18 cellular contexts compared by ENCODE assay signal in the genomic region with DNA sequence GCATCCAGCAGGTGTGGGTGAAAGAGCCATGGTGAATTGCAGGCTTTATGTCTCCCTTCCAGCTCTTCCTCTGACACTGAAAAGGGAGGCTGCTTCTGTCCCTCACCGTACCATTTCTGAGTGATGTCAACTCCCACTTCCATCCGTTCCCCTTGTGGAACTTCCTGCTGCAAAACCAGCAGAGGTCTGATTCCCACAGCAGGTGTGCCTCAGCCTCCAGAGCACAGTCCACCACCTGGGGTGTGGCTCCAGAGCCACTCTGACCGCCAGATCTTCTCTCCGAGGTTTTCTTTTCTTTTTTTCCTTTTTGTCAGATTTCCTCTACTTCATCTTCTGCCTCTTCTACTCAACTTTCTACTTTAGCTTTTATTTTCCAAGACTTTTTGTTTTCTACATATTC.
"Had no signal": no experiment of that assay in that cellular context is flagged by ENCODE, and none has a peak within 500 bp of the region (broad histone marks: within the 10 kb centered on the region; RNA-seq: fewer than 3 reads in every experiment).

No MANE protein-coding gene starts in this region.

- H3K9me3 Mint-ChIP-seq: activated CD4-positive, alpha-beta memory T cell treated with anti-CD3 and anti-CD28 coated beads for 36 hours; activated naive CD8-positive, alpha-beta T cell treated with anti-CD3 and anti-CD28 coated beads, Interleukin-2, amount 50 U/mL, for 24 hours had no signal

- H3K4me1 Mint-ChIP-seq: activated naive CD8-positive, alpha-beta T cell treated with anti-CD3 and anti-CD28 coated beads, Interleukin-2, amount 50 U/mL, for 24 hours; nephron; stimulated activated naive CD8-positive, alpha-beta T cell treated with anti-CD3 and anti-CD28 coated beads, Interleukin-15, amount 100 ng/mL, for 72 hours had no signal

- FAIRE-seq: colon had no signal

- H3K4me1 ChIP-seq: ascending aorta, psoas muscle, testis had no signal

- DNase-seq: activated CD4-positive, alpha-beta memory T cell treated with anti-CD3 and anti-CD28 coated beads for 36 hours; activated CD8-positive, alpha-beta memory T cell treated with anti-CD3 and anti-CD28 coated beads, Interleukin-2, amount 50 U/mL, for 4 hours; activated naive CD4-positive, alpha-beta T cell; activated naive CD8-positive, alpha-beta T cell treated with anti-CD3 and anti-CD28 coated beads, Interleukin-2, amount 50 U/mL, for 24 hours; activated T-cell treated with anti-CD3 and anti-CD28 coated beads, Interleukin-2, amount 50 U/mL, for 72 hours; effector CD4-positive, alpha-beta T cell; sigmoid colon; stimulated activated CD4-positive, alpha-beta T cell treated with anti-CD3 and anti-CD28 coated beads, Interleukin-4, amount 100 ng/mL, for 1 hour; stimulated activated CD8-positive, alpha-beta memory T cell treated with anti-CD3 and anti-CD28 coated beads, Interleukin-4, amount 100 ng/mL, for 48 hours; stimulated activated naive CD8-positive, alpha-beta T cell treated with anti-CD3 and anti-CD28 coated beads, Interleukin-15, amount 100 ng/mL, for 72 hours; testis had no signal

- H3K27me3 Mint-ChIP-seq: activated CD4-positive, alpha-beta memory T cell treated with anti-CD3 and anti-CD28 coated beads for 36 hours; activated naive CD8-positive, alpha-beta T cell treated with anti-CD3 and anti-CD28 coated beads, Interleukin-2, amount 50 U/mL, for 24 hours; stimulated activated naive CD8-positive, alpha-beta T cell treated with anti-CD3 and anti-CD28 coated beads, Interleukin-15, amount 100 ng/mL, for 72 hours had no signal

- H3K27ac Mint-ChIP-seq: activated CD4-positive, alpha-beta memory T cell treated with anti-CD3 and anti-CD28 coated beads for 36 hours; activated naive CD8-positive, alpha-beta T cell treated with anti-CD3 and anti-CD28 coated beads, Interleukin-2, amount 50 U/mL, for 24 hours; activated T-cell treated with anti-CD3 and anti-CD28 coated beads, Interleukin-2, amount 50 U/mL, for 72 hours; nephron had no signal

- H3K9me3 ChIP-seq: psoas muscle, sigmoid colon, testis, vagina had no signal

- H3K27me3 ChIP-seq: ascending aorta, cardiac muscle cell, sigmoid colon, testis, vagina had no signal

- H3K4me3 Mint-ChIP-seq: activated CD4-positive, alpha-beta memory T cell treated with anti-CD3 and anti-CD28 coated beads for 36 hours; activated naive CD8-positive, alpha-beta T cell treated with anti-CD3 and anti-CD28 coated beads, Interleukin-2, amount 50 U/mL, for 24 hours; activated T-cell treated with anti-CD3 and anti-CD28 coated beads, Interleukin-2, amount 50 U/mL, for 72 hours; nephron; stimulated activated naive CD8-positive, alpha-beta T cell treated with anti-CD3 and anti-CD28 coated beads, Interleukin-15, amount 100 ng/mL, for 72 hours had no signal

- H3K27ac ChIP-seq: ascending aorta, cardiac muscle cell, psoas muscle, sigmoid colon, testis, VCaP had no signal

- H3K4me3 ChIP-seq: ascending aorta, cardiac muscle cell, psoas muscle, sigmoid colon, testis, vagina had no signal

- ATAC-seq: activated naive CD8-positive, alpha-beta T cell treated with anti-CD3 and anti-CD28 coated beads, Interleukin-2, amount 50 U/mL, for 24 hours; activated T-cell treated with anti-CD3 and anti-CD28 coated beads, Interleukin-2, amount 50 U/mL, for 72 hours; psoas muscle; stimulated activated naive CD8-positive, alpha-beta T cell treated with anti-CD3 and anti-CD28 coated beads, Interleukin-15, amount 100 ng/mL, for 72 hours had no signal

- H3K36me3 Mint-ChIP-seq: activated CD4-positive, alpha-beta memory T cell treated with anti-CD3 and anti-CD28 coated beads for 36 hours had no signal
